ENCODE assay signal across 10 cellular contexts in genomic region chr2:16635796-16636699, GRCh38. TPM values are rescaled to one million over a fixed set of nuclear protein-coding genes. Genes with fewer than 3 reads are reported as not detected.
A peak's percentile ranks its signal among the peaks of the same experiment; 100 is the strongest.
DNase-seq lines count a peak whose midpoint lies in the region; ATAC-seq and TF ChIP-seq lines count a peak whose summit lies in the region.
"Had no signal": no experiment of that assay in that cellular context is flagged by ENCODE, and none has a peak within 500 bp of the region (broad histone marks: within the 10 kb centered on the region; RNA-seq: fewer than 3 reads in every experiment).

No MANE protein-coding gene starts in this region.

- no peaks in the 10 kb centered on the region for H3K4me1 ChIP-seq in endodermal cell (ENCODE audit: control insufficient read depth, insufficient read depth, low read length)
- peaks cover 57 to 62% of the 10 kb centered on the region in 2 donors for H3K4me1 ChIP-seq in gastrocnemius medialis

- H3K27ac ChIP-seq in endodermal cell (ENCODE audit: low read depth, low read length) (peak overlapping the region; percentile 47), gastrocnemius medialis (peak overlapping the region in 2 of 4 donors; percentile 23 to 27)

- no peaks in the 10 kb centered on the region for H3K27me3 ChIP-seq in endodermal cell (ENCODE audit: control insufficient read depth, insufficient read depth, low read length, poor library complexity, severe bottlenecking)
- no peaks in the 10 kb centered on the region for H3K27me3 ChIP-seq in gastrocnemius medialis

- H3K9ac ChIP-seq in endodermal cell (ENCODE audit: extremely low read depth, low read length, poor library complexity, severe bottlenecking), result no peak overlapping the region

- no peaks in the 10 kb centered on the region for H3K36me3 ChIP-seq in endodermal cell (ENCODE audit: control insufficient read depth, insufficient read depth, low read length)
- H3K36me3 ChIP-seq in gastrocnemius medialis, result no peaks in the 10 kb centered on the region

- 82 to 85% methylated on average over 12 to 15 of the region's 15 CpGs for WGBS in endodermal cell (ENCODE audit: insufficient coverage in 1 of 2, insufficient read length in 1 of 2), 2 experiments

- no peak overlapping the region for H3K4me3 ChIP-seq in endodermal cell (ENCODE audit: low read length)
- peak overlapping the region in 1 of 4 donors; percentile 10 for H3K4me3 ChIP-seq in gastrocnemius medialis

- no peak overlapping the region for H3K4me3 Mint-ChIP-seq in endodermal cell

- no peaks in the 10 kb centered on the region for H3K9me3 Mint-ChIP-seq in endodermal cell

- H3K9me3 ChIP-seq in endodermal cell (ENCODE audit: control insufficient read depth, low read length), result peaks cover 7% of the 10 kb centered on the region
- H3K9me3 ChIP-seq in gastrocnemius medialis, result no peaks in the 10 kb centered on the region

- TF ChIP-seq CTCF in endodermal cell (conservative IDR thresholded peaks at IDR 0.05) (peak; percentile 28), gastrocnemius medialis (IDR thresholded peaks at IDR 0.05 in 4 of 5, conservative IDR thresholded peaks at IDR 0.05 in 1 of 5) (no peak)

- peak; percentile 38 to 69 for ATAC-seq in gastrocnemius medialis
- ATAC-seq in HG02981 (IDR thresholded peaks at IDR 0.05; ENCODE audit: unreplicated experiment), result no peak

- TF ChIP-seq POLR2A in gastrocnemius medialis (IDR thresholded peaks at IDR 0.05), result no peak

- no peaks in the 10 kb centered on the region for H3K27me3 Mint-ChIP-seq in endodermal cell (ENCODE audit: insufficient read depth)

- peaks cover 20% of the 10 kb centered on the region for H3K4me1 Mint-ChIP-seq in endodermal cell

- in situ Hi-C loops in gastrocnemius medialis (cut with MboI; ENCODE audit: low sequenced_read_pairs in 4 of 4), result no loop called here

- intact Hi-C loops in gastrocnemius medialis (cut with DNase I; ENCODE audit: low total_unique reads), result no loop called here
- intact Hi-C loops in posterior vena cava (cut with DNase I), result loop anchor here in 1 of 2 donors (5.0 kb wide), 1 partner anchor 531 kb away; no protein-coding TSS in a partner anchor

- H3K36me3 Mint-ChIP-seq in endodermal cell (ENCODE audit: low read depth), result no peaks in the 10 kb centered on the region

- peak; percentile 22 for DNase-seq in H4 (ENCODE audit: low spot score)
- DNase-seq in NOMO-1 treated with DMSO at 0.1 percent for 48 hours (lab: John Stamatoyannopoulos, UW; ENCODE audit: unreplicated experiment), result peak; percentile 90
- no peak for DNase-seq in endodermal cell
- DNase-seq in gastrocnemius medialis, result no peak
- DNase-seq in stimulated activated CD4-positive, alpha-beta T cell treated with anti-CD3 and anti-CD28 coated beads, Interleukin-2, amount 100 ng/mL, for 24 hours, result no peak
- DNase-seq in posterior vena cava (ENCODE audit: low spot score), result no peak
- no peak for DNase-seq in activated effector memory CD4-positive, alpha-beta T cell treated with Interleukin-2 at 50 U/mL for 16 hours
- DNase-seq: activated CD4-positive, alpha-beta T cell treated with anti-CD3 and anti-CD28 coated beads, Interleukin-2, amount 50 U/mL, for 1 hour; NCI-H2081 treated with DMSO at 0.1 percent for 48 hours had no signal

- no peak overlapping the region for H3K27ac Mint-ChIP-seq in endodermal cell

RNA-seq across cellular contexts. Expression of gene CYRIA, which starts 29.6 kb away (rescaled TPM):
- total RNA-seq in H4 (2014; rRNA removed; shearing (Covaris generic)), result 0.33 and 0.53 TPM in 2 replicates
- total RNA-seq in endodermal cell (1 to 10 TPM in 1 of 2 donors, under 1 TPM in 1; 0.86 to 1.4 TPM), gastrocnemius medialis (1 to 10 TPM; 3.3 to 8.0 (median 4.5) TPM), posterior vena cava (10 to 100 TPM; 22.3 to 23.5 TPM)
- polyA plus RNA-seq in endodermal cell (2013, experiment 1 of 2), result 11.2 TPM
- polyA plus RNA-seq in endodermal cell (2013, experiment 2 of 2), result 10.0 TPM

Comparison
In these comparisons a context has a peak if more than half of its experiments do, and no peak if none do; other contexts are left out.
1. DNase-seq: peak in H4 (single experiment) and NOMO-1 treated with DMSO at 0.1 percent for 48 hours (single experiment); none in endodermal cell (single experiment), gastrocnemius medialis (0 of 2), stimulated activated CD4-positive, alpha-beta T cell treated with anti-CD3 and anti-CD28 coated beads, Interleukin-2, amount 100 ng/mL, for 24 hours (0 of 2), posterior vena cava (single experiment) and activated effector memory CD4-positive, alpha-beta T cell treated with Interleukin-2 at 50 U/mL for 16 hours (single experiment).